1 cellular context compared by ENCODE assay signal in the genomic region with DNA sequence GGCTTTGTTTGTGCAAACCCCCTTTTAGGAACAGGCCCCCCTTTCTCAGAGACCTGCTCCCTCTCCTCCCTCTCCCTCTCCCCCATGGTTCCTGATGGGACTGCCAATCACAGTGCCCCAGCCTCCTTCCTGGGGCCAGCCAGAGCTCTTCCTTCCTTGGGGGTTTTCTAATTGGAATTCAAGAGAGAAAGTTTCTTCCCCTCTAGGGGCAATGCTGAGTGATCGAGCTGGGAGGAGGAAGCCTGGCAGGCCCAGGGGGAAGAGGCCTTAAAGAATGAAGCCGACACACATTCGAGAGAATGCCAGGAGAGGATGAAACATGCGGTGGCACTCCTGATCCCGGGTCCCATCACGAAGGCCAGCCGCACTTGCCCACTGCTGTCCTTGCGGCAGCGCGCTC.
TF ChIP-seq lines count a peak whose summit lies in the region.

No MANE protein-coding gene starts in this region.

TF ChIP-seq in H1, 55 proteins besides CTCF, POLR2A, EP300 and RAD21:
- no peak for TF ChIP-seq SIN3A (conservative IDR thresholded peaks at IDR 0.05 in 1 of 2, IDR thresholded peaks at IDR 0.05 in 1 of 2; ENCODE audit: low read depth in 1 of 2, low read length in 2 of 2)
- TF ChIP-seq TBP (IDR thresholded peaks at IDR 0.05; ENCODE audit: low read depth, low read length) = no peak
- TF ChIP-seq BACH1 (IDR thresholded peaks at IDR 0.05; ENCODE audit: low read length) = no peak
- TF ChIP-seq KDM4A (IDR thresholded peaks at IDR 0.05; ENCODE audit: low read depth, low read length, severe bottlenecking) = no peak
- TF ChIP-seq MAFK (IDR thresholded peaks at IDR 0.05; ENCODE audit: low read depth, low read length) = no peak
- no peak for TF ChIP-seq HDAC2 (IDR thresholded peaks at IDR 0.05; ENCODE audit: borderline replicate concordance in 1 of 2, low read depth in 2 of 2, low read length in 2 of 2)
- TF ChIP-seq YY1 (IDR thresholded peaks at IDR 0.05; ENCODE audit: low read depth, low read length) = no peak
- no peak for TF ChIP-seq GABPA (IDR thresholded peaks at IDR 0.05; ENCODE audit: borderline replicate concordance, insufficient read depth, low read length)
- TF ChIP-seq BRCA1 (IDR thresholded peaks at IDR 0.05; ENCODE audit: low read depth, low read length) = no peak
- TF ChIP-seq ZNF274 (IDR thresholded peaks at IDR 0.05; ENCODE audit: borderline replicate concordance, extremely low read depth, low read length) = no peak
- no peak for TF ChIP-seq PHF8 (conservative IDR thresholded peaks at IDR 0.05; ENCODE audit: low read depth, low read length)
- no peak for TF ChIP-seq RBBP5 (IDR thresholded peaks at IDR 0.05; ENCODE audit: borderline replicate concordance, low read depth, low read length)
- no peak for TF ChIP-seq RXRA (IDR thresholded peaks at IDR 0.05; ENCODE audit: insufficient read depth, low read depth, low read length)
- TF ChIP-seq, protein P1, sequence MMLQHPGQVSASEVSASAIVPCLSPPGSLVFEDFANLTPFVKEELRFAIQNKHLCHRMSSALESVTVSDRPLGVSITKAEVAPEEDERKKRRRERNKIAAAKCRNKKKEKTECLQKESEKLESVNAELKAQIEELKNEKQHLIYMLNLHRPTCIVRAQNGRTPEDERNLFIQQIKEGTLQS (IDR thresholded peaks at IDR 0.05; ENCODE audit: insufficient read depth, low read depth, low read length) = no peak
- TF ChIP-seq SRF (IDR thresholded peaks at IDR 0.05; ENCODE audit: low read depth, low read length) = no peak
- no peak for TF ChIP-seq NRF1 (IDR thresholded peaks at IDR 0.05; ENCODE audit: low read depth, low read length)
- TF ChIP-seq CBX5 (IDR thresholded peaks at IDR 0.05; ENCODE audit: low read depth, low read length) = no peak
TF ChIP-seq in H1: peak in this region for 0.
